9 cellular contexts compared by ENCODE assay signal in the genomic region with DNA sequence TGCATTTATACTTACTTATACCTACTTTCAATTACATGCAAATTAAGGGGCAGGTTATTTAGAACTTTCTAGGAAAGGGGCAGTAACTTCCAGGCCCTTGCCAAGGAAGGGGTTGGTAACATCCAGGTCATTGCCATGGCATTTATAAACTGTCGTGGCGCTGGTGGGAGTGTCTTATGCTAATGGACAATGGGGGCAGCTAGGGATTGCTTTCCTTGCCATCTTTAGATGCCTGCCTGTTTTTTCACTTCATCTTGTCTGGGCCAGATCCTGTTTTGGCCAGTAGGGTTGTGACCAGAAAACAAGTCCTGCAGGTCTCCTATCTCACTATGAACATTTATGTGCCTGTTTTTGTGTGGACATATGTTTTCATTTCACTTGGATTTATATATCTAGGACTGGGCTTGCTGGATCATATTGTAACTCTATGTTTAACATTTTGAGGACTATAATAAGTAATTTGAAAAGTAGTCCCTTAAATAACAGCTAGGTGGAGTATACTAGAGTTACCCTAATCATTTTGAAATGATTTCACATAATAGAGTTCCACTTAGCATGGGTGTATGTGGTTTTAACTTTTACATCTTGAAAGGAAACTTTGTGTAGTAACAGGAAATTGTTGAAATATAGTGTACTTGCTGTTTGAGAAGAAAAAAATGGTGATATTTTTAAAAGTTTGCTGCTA. TPM values are rescaled to one million over a fixed set of nuclear protein-coding genes. Genes with fewer than 3 reads are reported as not detected.
DNase-seq lines count a peak whose midpoint lies in the region; ATAC-seq and TF ChIP-seq lines count a peak whose summit lies in the region.
"Had no signal": no experiment of that assay in that cellular context is flagged by ENCODE, and none has a peak within 500 bp of the region (broad histone marks: within the 10 kb centered on the region; RNA-seq: fewer than 3 reads in every experiment).

No MANE protein-coding gene starts in this region.

- H3K4me3 ChIP-seq in heart right ventricle (no peak overlapping the region), right cardiac atrium (ENCODE audit: low read length) (no peak overlapping the region), RWPE2 (ENCODE audit: severe bottlenecking) (no peak overlapping the region), left ventricle myocardium inferior (no peak overlapping the region), foreskin fibroblast (ENCODE audit: low read depth in 1 of 2, low read length in 2 of 2) (no peak overlapping the region)

- intact Hi-C loops in heart right ventricle (cut with DNase I) (no loop called here), right cardiac atrium (cut with DNase I) (no loop called here), left ventricle myocardium inferior (cut with micrococcal nuclease) (no loop called here)

- H3K27ac ChIP-seq in heart right ventricle (peak overlapping the region in 4 of 10 donors; percentile 0 to 65 (median 30)), right cardiac atrium (ENCODE audit: low read length) (no peak overlapping the region), RWPE2 (ENCODE audit: poor library complexity, severe bottlenecking) (no peak overlapping the region), left ventricle myocardium inferior (replicated peaks) (peak overlapping the region; percentile 3)

- ATAC-seq in heart right ventricle (peak in 4 of 8 donors; percentile 25 to 55 (median 44)), right cardiac atrium (no peak), RWPE2 (ENCODE audit: low read depth) (no peak)

- peaks cover 0 to 49% (median 11%) of the 10 kb centered on the region in 11 donors for H3K9me3 ChIP-seq in heart right ventricle
- H3K9me3 ChIP-seq in right cardiac atrium (ENCODE audit: control insufficient read depth, low read length): no peaks in the 10 kb centered on the region
- no peaks in the 10 kb centered on the region for H3K9me3 ChIP-seq in RWPE2 (ENCODE audit: severe bottlenecking)
- H3K9me3 ChIP-seq in left ventricle myocardium inferior (replicated peaks): peaks cover 41% of the 10 kb centered on the region

- DNase-seq in heart right ventricle: no peak
- DNase-seq in right cardiac atrium: no peak
- DNase-seq in RWPE2 (ENCODE audit: low spot score): no peak
- DNase-seq in left ventricle myocardium inferior: no peak
- DNase-seq in SK-N-DZ (ENCODE audit: low spot score): no peak
- DNase-seq in foreskin fibroblast: no peak
- DNase-seq in RKO (ENCODE audit: low spot score): no peak
- no peak for DNase-seq in stimulated activated CD4-positive, alpha-beta T cell treated with anti-CD3 and anti-CD28 coated beads, Interleukin-15, amount 100 ng/mL, for 24 hours
- DNase-seq: NCI-H774 had no signal

- H3K36me3 ChIP-seq in heart right ventricle: no peaks in the 10 kb centered on the region
- H3K36me3 ChIP-seq in RWPE2 (ENCODE audit: low read depth): peaks cover 3% of the 10 kb centered on the region; the same call in 1 of the 2 replicates
- peaks cover 6% of the 10 kb centered on the region for H3K36me3 ChIP-seq in left ventricle myocardium inferior

- whole genome bisulfite sequencing in heart right ventricle, 2 donors: 91 to 95% methylated on average over 2 of the region's 2 CpGs
- WGBS in right cardiac atrium: 96% methylated on average over 2 of the region's 2 CpGs

- H3K4me1 ChIP-seq in heart right ventricle (peaks cover 0 to 51% (median 35%) of the 10 kb centered on the region in 9 donors), right cardiac atrium (ENCODE audit: control insufficient read depth, insufficient read depth, low read length) (no peaks in the 10 kb centered on the region), RWPE2 (ENCODE audit: insufficient read depth, poor library complexity, severe bottlenecking) (no peaks in the 10 kb centered on the region), left ventricle myocardium inferior (peaks cover 50% of the 10 kb centered on the region)

- H3K27me3 ChIP-seq in heart right ventricle (no peaks in the 10 kb centered on the region), right cardiac atrium (ENCODE audit: control insufficient read depth, insufficient read depth) (no peaks in the 10 kb centered on the region), RWPE2 (ENCODE audit: insufficient read depth, poor library complexity, severe bottlenecking) (no peaks in the 10 kb centered on the region), left ventricle myocardium inferior (ENCODE audit: low read depth) (no peaks in the 10 kb centered on the region)

- peak in 5 of 9 donors; percentile 10 to 44 (median 39) for TF ChIP-seq CTCF in heart right ventricle (IDR thresholded peaks at IDR 0.05)
- peak; percentile 35 for TF ChIP-seq CTCF in RWPE2 (IDR thresholded peaks at IDR 0.05; ENCODE audit: poor library complexity, severe bottlenecking)
- peak; percentile 42 for TF ChIP-seq CTCF in left ventricle myocardium inferior (IDR thresholded peaks at IDR 0.05; ENCODE audit: borderline replicate concordance)
- TF ChIP-seq CTCF in foreskin fibroblast (IDR thresholded peaks at IDR 0.05; ENCODE audit: low read depth, low read length): no peak

RNA-seq across cellular contexts. Expression of gene LCLAT1, which starts 56.1 kb away (rescaled TPM):
- 10 to 100 TPM; 26.6 to 56.4 (median 44.9) TPM for total RNA-seq in heart right ventricle
- 1 to 10 TPM; 8.0 to 8.5 TPM for polyA plus RNA-seq in heart right ventricle
- total RNA-seq in right cardiac atrium: 10 to 100 TPM; 15.8 to 18.7 (median 16.5) TPM
- polyA plus RNA-seq in right cardiac atrium: 5.1 TPM
- total RNA-seq in left ventricle myocardium inferior: 41.0 TPM
- polyA plus RNA-seq in SK-N-DZ (2014; cell fraction: cytosol; rRNA removed): 9.9 and 19.7 TPM in 2 replicates
- 5.4 and 8.2 TPM in 2 replicates for polyA plus RNA-seq in SK-N-DZ (2014; cell fraction: nucleus; rRNA removed)
